In the genomic region with DNA sequence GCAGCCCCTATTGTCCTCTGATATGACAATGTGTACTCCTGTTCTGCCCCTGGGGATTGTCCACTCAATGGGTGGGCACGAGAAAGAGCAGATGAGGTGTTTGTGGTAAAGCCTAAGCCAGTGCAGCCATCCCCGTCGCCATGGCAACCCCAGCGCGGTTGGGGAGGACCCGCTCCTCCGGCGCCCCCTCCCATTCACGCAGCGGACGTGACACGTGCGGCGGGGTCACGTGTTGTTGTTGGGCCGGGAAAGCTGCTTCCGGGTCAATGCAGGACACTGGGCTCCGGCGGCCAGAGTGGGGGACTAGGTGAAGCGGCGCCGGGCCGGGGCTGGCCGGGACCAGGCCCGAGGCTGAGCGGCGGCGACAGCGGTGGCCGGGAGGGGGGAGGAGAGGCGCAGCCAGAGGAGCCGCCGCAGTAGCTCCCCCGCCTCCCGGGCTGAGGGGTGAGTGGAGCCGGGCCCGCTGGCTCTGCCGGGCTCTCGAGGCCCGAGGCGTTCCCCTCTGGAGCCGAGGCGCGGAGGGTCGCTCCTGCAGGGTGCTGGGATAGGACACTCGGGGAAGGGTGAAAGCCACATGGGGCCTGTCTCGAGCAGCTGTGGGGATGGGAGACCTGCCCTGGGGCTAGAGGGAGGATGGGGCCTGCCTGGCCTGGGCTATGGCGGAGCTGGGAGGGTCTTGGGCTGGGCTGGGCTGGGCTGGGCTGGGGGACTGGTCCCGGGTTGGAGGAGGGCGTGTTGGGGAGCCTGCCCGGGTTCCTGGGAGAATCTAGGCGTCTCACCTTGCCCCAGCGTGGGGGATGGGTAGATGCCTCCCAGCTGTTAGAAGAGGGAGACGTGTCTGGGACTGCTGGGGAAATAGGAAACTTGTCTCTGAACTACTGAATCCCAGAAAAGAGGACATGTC, we compare ENCODE assay signal across 8 cellular contexts. TPM values are rescaled to one million over a fixed set of nuclear protein-coding genes. Genes with fewer than 3 reads are reported as not detected.
DNase-seq lines count a peak whose midpoint lies in the region; ATAC-seq and TF ChIP-seq lines count a peak whose summit lies in the region.

A gene with protein sequence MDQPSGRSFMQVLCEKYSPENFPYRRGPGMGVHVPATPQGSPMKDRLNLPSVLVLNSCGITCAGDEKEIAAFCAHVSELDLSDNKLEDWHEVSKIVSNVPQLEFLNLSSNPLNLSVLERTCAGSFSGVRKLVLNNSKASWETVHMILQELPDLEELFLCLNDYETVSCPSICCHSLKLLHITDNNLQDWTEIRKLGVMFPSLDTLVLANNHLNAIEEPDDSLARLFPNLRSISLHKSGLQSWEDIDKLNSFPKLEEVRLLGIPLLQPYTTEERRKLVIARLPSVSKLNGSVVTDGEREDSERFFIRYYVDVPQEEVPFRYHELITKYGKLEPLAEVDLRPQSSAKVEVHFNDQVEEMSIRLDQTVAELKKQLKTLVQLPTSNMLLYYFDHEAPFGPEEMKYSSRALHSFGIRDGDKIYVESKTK (plus strand): TSS at position 255 of the 904 bp plus-strand sequence. CDS start 21,589 bp downstream, outside the sequence.

- H4K20me1 ChIP-seq in SU-DHL-6 (ENCODE audit: low read depth, low read length), result no peaks in the 10 kb centered on the region

- intact Hi-C loops in posterior cingulate gyrus (cut with DNase I), result no loop called here

- H3K4me3 ChIP-seq in HFF-Myc (replicated peaks; ENCODE audit: low read depth, low read length), result peak within 1 kb of the TSS; percentile 82
- H3K4me3 ChIP-seq in SU-DHL-6 (ENCODE audit: insufficient read depth, low read length, poor library complexity, severe bottlenecking), result peak within 1 kb of the TSS; percentile 65
- peak within 1 kb of the TSS; percentile 85 for H3K4me3 ChIP-seq in cardiac muscle cell

- POLR2A ChIA-PET in activated naive CD8-positive, alpha-beta T cell treated with anti-CD3 and anti-CD28 coated beads, Interleukin-2, amount 10 ng/mL, durations not matched to agents 7 days and 5 days (lab: Charles Lee), result interaction anchor here (1.4 kb wide), 1 partner anchor 11 kb away, joined by 4 read pairs; no protein-coding TSS in a partner anchor

- no peaks in the 10 kb centered on the region for H3K27me3 ChIP-seq in SU-DHL-6 (ENCODE audit: low read length)
- no peaks in the 10 kb centered on the region for H3K27me3 ChIP-seq in cardiac muscle cell

- H3K4me1 ChIP-seq in cardiac muscle cell (ENCODE audit: low read depth), result peaks cover 13% of the 10 kb centered on the region

- H3K9me3 ChIP-seq in SU-DHL-6 (ENCODE audit: insufficient read depth, low read length) (no peaks in the 10 kb centered on the region), cardiac muscle cell (ENCODE audit: low read depth) (no peaks in the 10 kb centered on the region)

- H3K36me3 Mint-ChIP-seq in activated naive CD8-positive, alpha-beta T cell treated with anti-CD3 and anti-CD28 coated beads, Interleukin-2, amount 10 ng/mL, durations not matched to agents 7 days and 5 days, result no peaks in the 10 kb centered on the region
- H3K36me3 Mint-ChIP-seq in type B pancreatic cell, result no peaks in the 10 kb centered on the region

- H3K27me3 Mint-ChIP-seq in activated naive CD8-positive, alpha-beta T cell treated with anti-CD3 and anti-CD28 coated beads, Interleukin-2, amount 10 ng/mL, durations not matched to agents 7 days and 5 days, result peaks cover 3% of the 10 kb centered on the region
- no peaks in the 10 kb centered on the region for H3K27me3 Mint-ChIP-seq in type B pancreatic cell

- peak; percentile 55 for DNase-seq in GM04504 (ENCODE audit: low read depth)
- peak; percentile 57 for DNase-seq in HFF-Myc (ENCODE audit: extremely low read depth, low read depth)
- DNase-seq in MV-4-11 (lab: John Stamatoyannopoulos, UW), result peak; percentile 74
- peak; percentile 79 for DNase-seq in activated naive CD8-positive, alpha-beta T cell treated with anti-CD3 and anti-CD28 coated beads, Interleukin-2, amount 10 ng/mL, durations not matched to agents 7 days and 5 days
- peak; percentile 92 to 95 for DNase-seq in cardiac muscle cell (ENCODE audit: low read depth in 1 of 2, low spot score in 1 of 2)
- peak; percentile 86 to 99 (median 94) for DNase-seq in posterior cingulate gyrus
- peak; percentile 91 for DNase-seq in type B pancreatic cell (ENCODE audit: extremely low spot score, unreplicated experiment)

- H3K9ac ChIP-seq in SU-DHL-6 (ENCODE audit: low read length), result peak within 1 kb of the TSS; percentile 69

- peaks cover 20% of the 10 kb centered on the region for H3K4me1 Mint-ChIP-seq in activated naive CD8-positive, alpha-beta T cell treated with anti-CD3 and anti-CD28 coated beads, Interleukin-2, amount 10 ng/mL, durations not matched to agents 7 days and 5 days
- peaks cover 14% of the 10 kb centered on the region for H3K4me1 Mint-ChIP-seq in type B pancreatic cell (ENCODE audit: unreplicated experiment)

- H3K27ac Mint-ChIP-seq in activated naive CD8-positive, alpha-beta T cell treated with anti-CD3 and anti-CD28 coated beads, Interleukin-2, amount 10 ng/mL, durations not matched to agents 7 days and 5 days, result peak within 1 kb of the TSS; percentile 80
- peak within 1 kb of the TSS; percentile 84 for H3K27ac Mint-ChIP-seq in type B pancreatic cell

- H3K79me2 ChIP-seq in SU-DHL-6 (ENCODE audit: insufficient read depth, low read length), result peaks cover 14% of the 10 kb centered on the region

- TF ChIP-seq CTCF in HFF-Myc (IDR thresholded peaks at IDR 0.05; ENCODE audit: low read depth, low read length, missing control alignments) (no peak), SU-DHL-6 (IDR thresholded peaks at IDR 0.05; ENCODE audit: insufficient read depth, low read length, poor library complexity, severe bottlenecking) (no peak), cardiac muscle cell (IDR thresholded peaks at IDR 0.05; ENCODE audit: low read depth, low read length) (no peak), type B pancreatic cell (conservative IDR thresholded peaks at IDR 0.05) (no peak)

- no peaks in the 10 kb centered on the region for H3K9me3 Mint-ChIP-seq in activated naive CD8-positive, alpha-beta T cell treated with anti-CD3 and anti-CD28 coated beads, Interleukin-2, amount 10 ng/mL, durations not matched to agents 7 days and 5 days
- no peaks in the 10 kb centered on the region for H3K9me3 Mint-ChIP-seq in type B pancreatic cell

- peak within 1 kb of the TSS; percentile 67 for H3K4me2 ChIP-seq in SU-DHL-6 (ENCODE audit: low read depth, low read length, poor library complexity, severe bottlenecking)

- H3K27ac ChIP-seq in SU-DHL-6 (ENCODE audit: low read depth, low read length) (no peak within 1 kb of the TSS), cardiac muscle cell (peak within 1 kb of the TSS; percentile 90)

- H3K36me3 ChIP-seq in SU-DHL-6 (ENCODE audit: low read length) (no peaks in the 10 kb centered on the region), cardiac muscle cell (no peaks in the 10 kb centered on the region)

- no peaks in the 10 kb centered on the region for H3F3A ChIP-seq in SU-DHL-6 (ENCODE audit: insufficient read depth)

- peak within 1 kb of the TSS; percentile 82 for H3K4me3 Mint-ChIP-seq in activated naive CD8-positive, alpha-beta T cell treated with anti-CD3 and anti-CD28 coated beads, Interleukin-2, amount 10 ng/mL, durations not matched to agents 7 days and 5 days
- H3K4me3 Mint-ChIP-seq in type B pancreatic cell, result peak within 1 kb of the TSS; percentile 85

- no peaks in the 10 kb centered on the region for H3K9me2 ChIP-seq in SU-DHL-6 (replicated peaks; ENCODE audit: insufficient read depth, low read length)

- ATAC-seq in activated naive CD8-positive, alpha-beta T cell treated with anti-CD3 and anti-CD28 coated beads, Interleukin-2, amount 10 ng/mL, durations not matched to agents 7 days and 5 days (ENCODE audit: low read depth), result peak; percentile 81

- H2AFZ ChIP-seq in SU-DHL-6 (ENCODE audit: low read depth, low read length, severe bottlenecking), result peak within 1 kb of the TSS; percentile 88

RNA-seq across cellular contexts. Expression of the gene that starts here (rescaled TPM):
- total RNA-seq in activated naive CD8-positive, alpha-beta T cell treated with anti-CD3 and anti-CD28 coated beads, Interleukin-2, amount 10 ng/mL, durations not matched to agents 7 days and 5 days, result 10 to 100 TPM; 13.9 to 15.9 TPM
- total RNA-seq in cardiac muscle cell (24.3 and 26.3 TPM in 2 replicates), type B pancreatic cell (ENCODE audit: low replicate concordance) (35.0 and 40.5 TPM in 2 replicates)
- 17.7 and 21.8 TPM in 2 replicates for polyA plus RNA-seq in cardiac muscle cell
